Comparison of ENCODE assay signal across 15 cellular contexts in the genomic region with DNA sequence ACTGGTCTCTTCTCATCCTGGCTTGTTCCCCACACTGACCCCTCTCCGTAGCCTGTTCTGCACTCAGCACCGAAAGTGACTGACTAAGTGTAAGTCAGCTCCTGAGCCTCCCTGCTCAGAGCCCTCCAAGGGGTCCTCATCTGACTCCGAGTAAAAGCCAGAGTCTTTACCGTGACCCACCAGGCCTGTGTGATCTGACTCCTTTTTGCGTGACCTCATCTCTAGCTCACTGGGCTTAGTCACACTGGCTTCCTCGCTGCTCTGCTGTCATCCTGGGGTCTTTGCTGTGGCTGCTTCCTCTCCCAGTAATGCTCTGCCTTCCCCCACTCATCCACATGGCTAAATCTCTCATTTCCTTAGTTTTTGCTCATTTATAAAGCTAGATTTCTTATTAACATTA.
A peak's percentile ranks its signal among the peaks of the same experiment; 100 is the strongest.
DNase-seq lines count a peak whose midpoint lies in the region; ATAC-seq and TF ChIP-seq lines count a peak whose summit lies in the region.
"Had no signal": no experiment of that assay in that cellular context is flagged by ENCODE, and none has a peak within 500 bp of the region (broad histone marks: within the 10 kb centered on the region; RNA-seq: fewer than 3 reads in every experiment).

No MANE protein-coding gene starts in this region.

- no peak for TF ChIP-seq CTCF in brain microvascular endothelial cell (IDR thresholded peaks at IDR 0.05; ENCODE audit: low read depth, low read length, missing control alignments)

- H3F3A ChIP-seq in GM23248 (ENCODE audit: insufficient read depth), result no peaks in the 10 kb centered on the region

- H4K8ac ChIP-seq in mesendoderm (ENCODE audit: low read depth, low read length), result no peak overlapping the region

- H3K79me2 ChIP-seq in GM23248 (ENCODE audit: insufficient read depth) (no peaks in the 10 kb centered on the region), mesendoderm (ENCODE audit: control insufficient read depth, insufficient read depth, low read length) (no peaks in the 10 kb centered on the region)

- H3K79me1 ChIP-seq in mesendoderm (ENCODE audit: low read length), result peaks cover 2% of the 10 kb centered on the region

- peaks cover 6% of the 10 kb centered on the region; the same call in 1 of the 2 replicates for H3K4me1 ChIP-seq in GM23248 (ENCODE audit: insufficient read depth)
- peaks cover 3% of the 10 kb centered on the region for H3K4me1 ChIP-seq in mesendoderm (ENCODE audit: control insufficient read depth, low read depth, low read length)

- in situ Hi-C loops in GM23248 (cut with MboI) (no loop called here), brain microvascular endothelial cell (cut with HindIII; ENCODE audit: low pct_ligation_motif_present, low sequenced_read_pairs) (no loop called here)

- 40 to 46% methylated on average over 6 of the region's 6 CpGs for WGBS in GM23248 (ENCODE audit: low coverage in 1 of 2, low lambda C conversion rate in 2 of 2, missing lambda C conversion rate in 2 of 2), 2 experiments
- no CpG with 5 or more reads among the region's 6 CpGs for WGBS in mesendoderm (ENCODE audit: extremely low coverage, insufficient coverage, low lambda C conversion rate)

- H3K9ac ChIP-seq in GM23248 (no peak overlapping the region), mesendoderm (ENCODE audit: low read length) (no peak overlapping the region)

- no peak overlapping the region for H2BK15ac ChIP-seq in mesendoderm (replicated peaks; ENCODE audit: low read depth)

- no peaks in the 10 kb centered on the region for H3K27me3 ChIP-seq in GM23248 (replicated peaks; ENCODE audit: insufficient read depth)
- H3K27me3 ChIP-seq in MG63, result no peaks in the 10 kb centered on the region
- H3K27me3 ChIP-seq in brain microvascular endothelial cell (replicated peaks), result no peaks in the 10 kb centered on the region
- no peaks in the 10 kb centered on the region for H3K27me3 ChIP-seq in mesendoderm (ENCODE audit: insufficient read depth, low read length, poor library complexity)
- H3K27me3 ChIP-seq: neutrophil, stomach had no signal

- H2AK5ac ChIP-seq in mesendoderm (ENCODE audit: low read length), result no peak overlapping the region

- H3K9me3 ChIP-seq in GM23248 (ENCODE audit: low read depth), result no peaks in the 10 kb centered on the region
- no peaks in the 10 kb centered on the region for H3K9me3 ChIP-seq in MG63
- H3K9me3 ChIP-seq: neutrophil, stomach had no signal

- no peaks in the 10 kb centered on the region for H3K9me2 ChIP-seq in GM23248 (ENCODE audit: insufficient read depth)

- H3K27ac ChIP-seq in GM23248, result no peak overlapping the region
- H3K27ac ChIP-seq in brain microvascular endothelial cell, result no peak overlapping the region
- no peak overlapping the region for H3K27ac ChIP-seq in mesendoderm (ENCODE audit: low read depth, low read length)
- H3K27ac ChIP-seq: HL-60, neutrophil, stomach had no signal

- no peak overlapping the region for H4K5ac ChIP-seq in mesendoderm (ENCODE audit: low read length)

- DNase-seq in GM23248 (peak; percentile 60), MG63 (peak; percentile 14), brain microvascular endothelial cell (peak; percentile 62), mesendoderm (peak; percentile 70)
- DNase-seq: activated CD4-positive, alpha-beta T cell treated with anti-CD3 and anti-CD28 coated beads, Interleukin-2, amount 10 ng/mL, durations not matched to agents 24 days and 14 days; activated T-cell treated with anti-CD3 and anti-CD28 coated beads, Interleukin-2, amount 50 U/mL, for 72 hours; NCI-H2227 treated with DMSO at 0.1 percent for 48 hours; stomach; T-helper 17 cell had no signal

- no peaks in the 10 kb centered on the region for H4K20me1 ChIP-seq in GM23248 (ENCODE audit: insufficient read depth)

- H3K4me3 ChIP-seq in GM23248 (no peak overlapping the region), MG63 (no peak overlapping the region), brain microvascular endothelial cell (ENCODE audit: low read depth, low read length) (no peak overlapping the region), mesendoderm (ENCODE audit: low read length) (no peak overlapping the region)
- H3K4me3 ChIP-seq: stomach had no signal

- ATAC-seq in HG02852 (IDR thresholded peaks at IDR 0.05; ENCODE audit: unreplicated experiment), result no peak
- no peak for ATAC-seq in HG03039 (IDR thresholded peaks at IDR 0.05; ENCODE audit: unreplicated experiment)
- ATAC-seq in GM19452 (IDR thresholded peaks at IDR 0.05; ENCODE audit: unreplicated experiment), result no peak
- ATAC-seq: Panc1, T-helper 17 cell had no signal

- H3K36me3 ChIP-seq in GM23248 (ENCODE audit: low read depth) (no peaks in the 10 kb centered on the region), MG63 (no peaks in the 10 kb centered on the region), brain microvascular endothelial cell (replicated peaks) (no peaks in the 10 kb centered on the region), mesendoderm (ENCODE audit: control insufficient read depth, insufficient read depth, low read length) (no peaks in the 10 kb centered on the region)
- H3K36me3 ChIP-seq: neutrophil, stomach had no signal

- no peak overlapping the region for H3K18ac ChIP-seq in mesendoderm (ENCODE audit: low read length)

- no peak overlapping the region for H3K4me2 ChIP-seq in GM23248 (ENCODE audit: unreplicated experiment)
- H3K4me2 ChIP-seq in mesendoderm (ENCODE audit: low read length), result no peak overlapping the region

- H2AFZ ChIP-seq in GM23248, result no peak overlapping the region; the same call in 1 of the 2 replicates

- H3K56ac ChIP-seq in mesendoderm (ENCODE audit: low read length), result no peak overlapping the region

- no peak overlapping the region for H2BK5ac ChIP-seq in mesendoderm (ENCODE audit: low read length)

- no peak overlapping the region for H3K23ac ChIP-seq in mesendoderm (ENCODE audit: low read length)

- no peak overlapping the region for H3K4ac ChIP-seq in mesendoderm (ENCODE audit: low read depth, low read length)

- H2BK120ac ChIP-seq in mesendoderm (ENCODE audit: low read depth, low read length), result no peak overlapping the region

Comparison
In these comparisons a context has a peak if more than half of its experiments do, and no peak if none do; other contexts are left out.
1. DNase-seq: peak in every context shown above with its lines; median percentile 70 in mesendoderm; 62 in brain microvascular endothelial cell; 60 in GM23248; 14 in MG63.